In the genomic region with DNA sequence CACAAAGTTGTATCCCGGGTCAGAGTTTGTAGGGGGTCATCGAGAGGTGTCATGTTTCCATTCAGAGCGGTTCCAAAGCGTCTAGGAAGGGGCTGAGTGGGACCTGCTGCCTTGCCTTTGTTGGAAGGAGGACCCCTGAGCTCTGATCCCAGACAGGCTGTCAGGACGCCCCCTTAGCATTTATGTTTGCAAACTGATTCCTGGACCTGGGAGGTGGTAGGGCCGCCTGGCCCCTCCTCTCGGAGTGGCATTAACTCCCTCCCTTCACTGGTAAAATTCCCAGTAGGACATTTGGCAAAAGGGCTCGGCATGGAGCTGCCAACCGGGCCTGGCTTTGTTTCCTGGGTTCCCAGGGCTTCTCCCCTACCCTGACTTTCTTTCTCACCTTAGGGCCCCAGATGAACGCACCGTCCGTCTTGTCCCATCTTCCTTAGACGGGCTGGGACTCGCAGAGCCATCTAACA, we compare ENCODE assay signal across 1 cellular context.
TF ChIP-seq lines count a peak whose summit lies in the region.

No MANE protein-coding gene starts in this region.

TF ChIP-seq in HepG2, 621 proteins besides CTCF, POLR2A, EP300 and RAD21 (continued from another document):
- TF ChIP-seq ZNF362 (CRISPR knock-in tag; IDR thresholded peaks at IDR 0.05; ENCODE audit: borderline replicate concordance) = no peak
- no peak for TF ChIP-seq HINFP (CRISPR knock-in tag; IDR thresholded peaks at IDR 0.05; ENCODE audit: low read depth)
- 0 out of 2 replicates have a peak, but pooled peaks have one; percentile 7 for TF ChIP-seq KMT2A (CRISPR knock-in tag; IDR thresholded peaks at IDR 0.05)
- TF ChIP-seq GABPA (IDR thresholded peaks at IDR 0.05; ENCODE audit: low read depth, low read length) = no peak
- TF ChIP-seq GABPA (CRISPR knock-in tag; IDR thresholded peaks at IDR 0.05; ENCODE audit: low read depth) = no peak
- TF ChIP-seq GLMP (CRISPR knock-in tag; IDR thresholded peaks at IDR 0.05; ENCODE audit: borderline replicate concordance) = no peak
- 0 out of 2 replicates have a peak, but pooled peaks have one; percentile 61 for TF ChIP-seq ZNF510 (CRISPR knock-in tag; IDR thresholded peaks at IDR 0.05; ENCODE audit: low read depth)
- TF ChIP-seq MTF1 (CRISPR knock-in tag; IDR thresholded peaks at IDR 0.05) = no peak
- TF ChIP-seq ZNF451 (CRISPR knock-in tag; IDR thresholded peaks at IDR 0.05) = no peak
- TF ChIP-seq KDM5A (IDR thresholded peaks at IDR 0.05; ENCODE audit: borderline replicate concordance, low read length) = no peak
- TF ChIP-seq ZNF720 (CRISPR knock-in tag; IDR thresholded peaks at IDR 0.05) = no peak
- no peak for TF ChIP-seq FOXC1 (CRISPR knock-in tag; IDR thresholded peaks at IDR 0.05; ENCODE audit: borderline replicate concordance)
